19 cellular contexts compared by ENCODE assay signal in the genomic region with DNA sequence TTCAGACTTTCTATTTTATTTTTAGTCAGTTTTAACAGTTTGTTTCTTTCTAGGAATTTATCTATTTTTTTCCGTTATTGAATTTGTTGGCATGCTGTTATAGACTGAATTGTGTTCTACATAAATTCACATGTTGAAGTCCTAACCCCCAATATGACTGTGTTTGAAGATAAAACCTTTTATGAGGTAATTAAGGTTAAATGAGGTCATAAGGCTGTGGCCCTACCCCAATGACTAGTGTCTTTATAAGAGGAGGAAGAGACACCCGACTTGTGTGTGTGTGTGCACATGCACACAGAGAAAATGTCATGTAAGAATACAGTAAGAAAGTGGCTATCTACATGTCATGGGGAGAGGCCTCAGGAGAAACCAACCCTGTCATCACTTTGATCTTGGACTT.
DNase-seq lines count a peak whose midpoint lies in the region; ATAC-seq, FAIRE-seq and TF ChIP-seq lines count a peak whose summit lies in the region.
"Had no signal": no experiment of that assay in that cellular context is flagged by ENCODE, and none has a peak within 500 bp of the region (broad histone marks: within the 10 kb centered on the region; RNA-seq: fewer than 3 reads in every experiment).

No MANE protein-coding gene starts in this region.

- TF ChIP-seq POLR2A in NB4 (IDR thresholded peaks at IDR 0.05; ENCODE audit: extremely low read depth, insufficient read length) = no peak
- TF ChIP-seq POLR2A in erythroblast (IDR thresholded peaks at IDR 0.05; ENCODE audit: low read length) = no peak

- peaks cover under 1% of the 10 kb centered on the region for H3K9me3 Mint-ChIP-seq in type B pancreatic cell
- H3K9me3 Mint-ChIP-seq: HFFc6 had no signal

- H3K36me3 Mint-ChIP-seq in type B pancreatic cell = peaks cover 3% of the 10 kb centered on the region

- H3K4me3 Mint-ChIP-seq in type B pancreatic cell = no peak overlapping the region
- H3K4me3 Mint-ChIP-seq: CD4-positive, alpha-beta memory T cell; HFFc6 had no signal

- no peak for DNase-seq in GM19239 (ENCODE audit: insufficient read length, low spot score)
- DNase-seq in NB4 (ENCODE audit: low read depth) = peak; percentile 0
- peak; percentile 48 to 62 for DNase-seq in erythroblast (lab: John Stamatoyannopoulos, UW)
- no peak for DNase-seq in type B pancreatic cell (ENCODE audit: extremely low spot score, unreplicated experiment)
- DNase-seq in dermis blood vessel endothelial cell = no peak
- DNase-seq in left lobe of liver (ENCODE audit: low spot score) = no peak
- DNase-seq: C1 segment of cervical spinal cord; Calu3; CD4-positive, alpha-beta memory T cell; COR-L47; DMS53; DMS79 treated with DMSO at 0.1 percent for 48 hours; GF-D8; GOT3; HFFc6 had no signal

- no peak for ATAC-seq in left lobe of liver

- no peaks in the 10 kb centered on the region for H3K27me3 Mint-ChIP-seq in type B pancreatic cell
- H3K27me3 Mint-ChIP-seq: CD4-positive, alpha-beta memory T cell had no signal

- peak; percentile 4 for FAIRE-seq in GM19239 (lab: Jason Lieb, UNC)
- FAIRE-seq: GM12891, GM18507, H54 had no signal

- TF ChIP-seq CTCF in NB4 (IDR thresholded peaks at IDR 0.05; ENCODE audit: low read depth, low read length) = no peak
- TF ChIP-seq CTCF in type B pancreatic cell (conservative IDR thresholded peaks at IDR 0.05) = no peak

- H3K4me1 Mint-ChIP-seq in type B pancreatic cell (ENCODE audit: unreplicated experiment) = no peaks in the 10 kb centered on the region
- H3K4me1 Mint-ChIP-seq: CD4-positive, alpha-beta memory T cell had no signal

- H3K27ac Mint-ChIP-seq in type B pancreatic cell = no peak overlapping the region
- H3K27ac Mint-ChIP-seq: CD4-positive, alpha-beta memory T cell; HFFc6 had no signal

- no peak overlapping the region for H3K4me3 ChIP-seq in NB4 (ENCODE audit: low read depth, low read length)
- H3K4me3 ChIP-seq: HAP-1 had no signal

Comparison
In these comparisons a context has a peak if more than half of its experiments do, and no peak if none do; other contexts are left out.
1. DNase-seq: peak in NB4 (single experiment) and erythroblast (2 of 2); none in GM19239 (single experiment), type B pancreatic cell (single experiment), dermis blood vessel endothelial cell (single experiment) and left lobe of liver (single experiment).